Comparison of ENCODE assay signal across 8 cellular contexts in genomic region chr7:74606101-74606908, GRCh38. TPM values are rescaled to one million over a fixed set of nuclear protein-coding genes. Genes with fewer than 3 reads are reported as not detected.
DNase-seq lines count a peak whose midpoint lies in the region; ATAC-seq and TF ChIP-seq lines count a peak whose summit lies in the region.

No MANE protein-coding gene starts in this region.

- intact Hi-C loops in tibial artery (cut with DNase I; ENCODE audit: low total_unique reads), result no loop called here

- H3K9me3 ChIP-seq in tibial artery, result no peaks in the 10 kb centered on the region

- peaks cover 0 to 32% (median 18%) of the 10 kb centered on the region in 4 donors for H3K4me1 ChIP-seq in tibial artery

- H3K4me3 ChIP-seq in tibial artery, result peak overlapping the region; percentile 44 to 47

- ATAC-seq in esophagus mucosa (peak; percentile 28), HG03432 (IDR thresholded peaks at IDR 0.05; ENCODE audit: unreplicated experiment) (no peak)
- ATAC-seq in natural killer cell treated with Interleukin-12 subunit alpha and Interleukin-12 subunit beta and Interleukin-15 and Interleukin-18, amount 100 ng/mL, for 72 hours, result peak; percentile 81 to 83

- peak overlapping the region; percentile 45 for H3K4me3 Mint-ChIP-seq in natural killer cell treated with Interleukin-12 subunit alpha and Interleukin-12 subunit beta and Interleukin-15 and Interleukin-18, amount 100 ng/mL, for 72 hours

- peak overlapping the region; percentile 67 to 79 for H3K27ac ChIP-seq in tibial artery

- H3K9me3 Mint-ChIP-seq in natural killer cell treated with Interleukin-12 subunit alpha and Interleukin-12 subunit beta and Interleukin-15 and Interleukin-18, amount 100 ng/mL, for 72 hours, result no peaks in the 10 kb centered on the region

- no peaks in the 10 kb centered on the region for H3K36me3 Mint-ChIP-seq in natural killer cell treated with Interleukin-12 subunit alpha and Interleukin-12 subunit beta and Interleukin-15 and Interleukin-18, amount 100 ng/mL, for 72 hours

- no peak for TF ChIP-seq CTCF in tibial artery (IDR thresholded peaks at IDR 0.05)

- H3K36me3 ChIP-seq in tibial artery, result peaks cover 0 to 5% (median 4%) of the 10 kb centered on the region in 3 donors

- peaks cover 0 to 6% of the 10 kb centered on the region in 2 donors for H3K4me1 Mint-ChIP-seq in natural killer cell treated with Interleukin-12 subunit alpha and Interleukin-12 subunit beta and Interleukin-15 and Interleukin-18, amount 100 ng/mL, for 72 hours (ENCODE audit: low read depth in 2 of 2)

- H3K27ac Mint-ChIP-seq in natural killer cell treated with Interleukin-12 subunit alpha and Interleukin-12 subunit beta and Interleukin-15 and Interleukin-18, amount 100 ng/mL, for 72 hours, result no peak overlapping the region

- DNase-seq in NCI-H2029 (lab: John Stamatoyannopoulos, UW) (peak; percentile 39), NCI-H2029 treated with DMSO at 0.1 percent for 48 hours (lab: John Stamatoyannopoulos, UW) (no peak), NCI-H2171 treated with DMSO at 0.1 percent for 48 hours (lab: John Stamatoyannopoulos, UW) (peak; percentile 91), tibial artery (peak in 1 of 2 donors; percentile 80)
- peak; percentile 51 for DNase-seq in activated T-cell treated with anti-CD3 and anti-CD28 coated beads, Interleukin-2, amount 50 U/mL, for 1 hour
- DNase-seq in natural killer cell treated with Interleukin-12 subunit alpha and Interleukin-12 subunit beta and Interleukin-15 and Interleukin-18, amount 100 ng/mL, for 72 hours (ENCODE audit: low spot score), result no peak

- no peaks in the 10 kb centered on the region for H3K27me3 ChIP-seq in tibial artery

- H3K27me3 Mint-ChIP-seq in natural killer cell treated with Interleukin-12 subunit alpha and Interleukin-12 subunit beta and Interleukin-15 and Interleukin-18, amount 100 ng/mL, for 72 hours, result peaks cover 0 to 7% of the 10 kb centered on the region in 2 donors

RNA-seq across cellular contexts. Expression of gene GTF2I, which starts 51.2 kb away (rescaled TPM):
- 130 TPM for total RNA-seq in esophagus mucosa
- 100 to 1,000 TPM; 103 to 219 TPM for total RNA-seq in natural killer cell treated with Interleukin-12 subunit alpha and Interleukin-12 subunit beta and Interleukin-15 and Interleukin-18, amount 100 ng/mL, for 72 hours

Comparison
In these comparisons a context has a peak if more than half of its experiments do, and no peak if none do; other contexts are left out.
1. DNase-seq: peak in NCI-H2029 (single experiment), NCI-H2171 treated with DMSO at 0.1 percent for 48 hours (single experiment) and activated T-cell treated with anti-CD3 and anti-CD28 coated beads, Interleukin-2, amount 50 U/mL, for 1 hour (single experiment); none in NCI-H2029 treated with DMSO at 0.1 percent for 48 hours (single experiment) and natural killer cell treated with Interleukin-12 subunit alpha and Interleukin-12 subunit beta and Interleukin-15 and Interleukin-18, amount 100 ng/mL, for 72 hours (single experiment).